ENCODE assay signal across 9 cellular contexts in the genomic region with DNA sequence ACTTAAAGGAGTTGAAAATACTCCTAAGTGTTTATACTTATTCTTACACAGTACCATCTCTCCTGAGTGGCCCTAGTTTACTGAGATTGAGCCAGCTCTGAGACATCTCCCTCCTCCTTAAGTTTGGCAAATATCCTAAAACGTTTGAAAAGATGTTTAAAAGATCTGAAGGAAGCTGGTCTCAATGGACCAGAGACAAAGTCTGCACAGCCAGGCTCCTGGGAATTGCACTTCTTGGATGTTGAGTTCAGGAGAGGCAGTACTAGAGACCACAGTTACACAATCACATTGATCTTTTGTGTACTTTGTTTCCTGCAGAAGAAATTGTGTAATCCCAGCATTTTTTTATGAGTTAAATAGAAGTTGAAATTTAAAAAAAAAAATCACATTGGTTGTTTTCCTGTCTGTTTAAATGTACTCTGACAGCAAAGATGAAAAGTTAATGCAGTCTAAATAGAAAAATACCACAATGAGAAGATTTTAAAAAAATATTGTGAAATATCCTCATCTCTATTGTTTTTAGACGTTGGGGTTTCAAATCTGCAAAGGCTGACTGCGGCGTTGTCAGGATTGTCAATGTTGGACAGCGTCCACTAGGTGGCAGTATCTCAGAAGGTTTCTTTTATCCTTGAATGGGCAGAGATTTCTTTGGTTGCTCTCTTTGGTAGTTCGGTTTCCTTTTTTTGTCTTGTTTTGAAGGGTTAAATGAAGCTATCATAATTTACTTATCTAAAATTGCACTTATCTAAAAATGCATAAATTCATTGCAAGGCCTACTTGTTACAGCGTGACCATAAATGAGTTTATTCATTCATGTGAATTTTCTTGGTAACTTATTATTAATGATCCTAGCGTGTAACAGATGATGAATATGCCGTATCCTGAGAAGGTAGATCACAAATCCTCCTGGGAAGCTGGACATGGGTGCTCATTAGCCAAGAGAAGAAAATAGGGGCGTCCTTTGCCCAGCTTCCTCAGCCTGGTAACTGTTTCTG. TPM values are rescaled to one million over a fixed set of nuclear protein-coding genes. Genes with fewer than 3 reads are reported as not detected.
DNase-seq lines count a peak whose midpoint lies in the region; ATAC-seq lines count a peak whose summit lies in the region.
"Had no signal": no experiment of that assay in that cellular context is flagged by ENCODE, and none has a peak within 500 bp of the region (broad histone marks: within the 10 kb centered on the region; RNA-seq: fewer than 3 reads in every experiment).

No MANE protein-coding gene starts in this region.

- CTCF ChIA-PET in activated CD4-positive, alpha-beta T cell treated with anti-CD3 and anti-CD28 coated beads, Interleukin-2, amount 10 ng/mL, durations not matched to agents 7 days and 5 days (lab: Charles Lee), result interaction anchor here (0.9 to 1.5 kb wide), 2 partner anchors 18 to 329 kb away, joined by 3 read pairs; no protein-coding TSS in a partner anchor

- peak; percentile 33 for DNase-seq in DMS153 (lab: John Stamatoyannopoulos, UW)
- DNase-seq in NCI-H345 treated with DMSO at 0.1 percent for 48 hours (lab: John Stamatoyannopoulos, UW; ENCODE audit: unreplicated experiment), result peak; percentile 29
- DNase-seq in activated CD4-positive, alpha-beta T cell treated with anti-CD3 and anti-CD28 coated beads, Interleukin-2, amount 10 ng/mL, durations not matched to agents 7 days and 5 days, result peak; percentile 69
- peak; percentile 8 for DNase-seq in effector CD8-positive, alpha-beta T cell (lab: John Stamatoyannopoulos, UW)
- DNase-seq in medulla oblongata (ENCODE audit: extremely low spot score), result peak; percentile 87
- peak; percentile 10 to 17 for DNase-seq in stimulated activated CD8-positive, alpha-beta memory T cell treated with anti-CD3 and anti-CD28 coated beads, Interleukin-7, amount 100 ng/mL, for 1 hour (ENCODE audit: low read depth in 2 of 2)
- DNase-seq: activated naive CD8-positive, alpha-beta T cell treated with anti-CD3 and anti-CD28 coated beads, Interleukin-2, amount 10 ng/mL, durations not matched to agents 7 days and 5 days had no signal

- no peak overlapping the region for H3K27ac Mint-ChIP-seq in activated CD4-positive, alpha-beta T cell treated with anti-CD3 and anti-CD28 coated beads, Interleukin-2, amount 10 ng/mL, durations not matched to agents 7 days and 5 days
- H3K27ac Mint-ChIP-seq: activated naive CD8-positive, alpha-beta T cell treated with anti-CD3 and anti-CD28 coated beads, Interleukin-2, amount 10 ng/mL, durations not matched to agents 7 days and 5 days had no signal

- H3K36me3 Mint-ChIP-seq in activated CD4-positive, alpha-beta T cell treated with anti-CD3 and anti-CD28 coated beads, Interleukin-2, amount 10 ng/mL, durations not matched to agents 7 days and 5 days (ENCODE audit: low read depth), result no peaks in the 10 kb centered on the region
- H3K36me3 Mint-ChIP-seq: activated naive CD8-positive, alpha-beta T cell treated with anti-CD3 and anti-CD28 coated beads, Interleukin-2, amount 10 ng/mL, durations not matched to agents 7 days and 5 days had no signal

- peaks cover 3% of the 10 kb centered on the region for H3K4me1 Mint-ChIP-seq in activated CD4-positive, alpha-beta T cell treated with anti-CD3 and anti-CD28 coated beads, Interleukin-2, amount 10 ng/mL, durations not matched to agents 7 days and 5 days
- H3K4me1 Mint-ChIP-seq: activated naive CD8-positive, alpha-beta T cell treated with anti-CD3 and anti-CD28 coated beads, Interleukin-2, amount 10 ng/mL, durations not matched to agents 7 days and 5 days had no signal

- POLR2A ChIA-PET in activated CD4-positive, alpha-beta T cell treated with anti-CD3 and anti-CD28 coated beads, Interleukin-2, amount 10 ng/mL, durations not matched to agents 7 days and 5 days (lab: Charles Lee), result no interaction called here

- H3K9me3 Mint-ChIP-seq in activated CD4-positive, alpha-beta T cell treated with anti-CD3 and anti-CD28 coated beads, Interleukin-2, amount 10 ng/mL, durations not matched to agents 7 days and 5 days, result no peaks in the 10 kb centered on the region
- H3K9me3 Mint-ChIP-seq: activated naive CD8-positive, alpha-beta T cell treated with anti-CD3 and anti-CD28 coated beads, Interleukin-2, amount 10 ng/mL, durations not matched to agents 7 days and 5 days had no signal

- ATAC-seq in HG02759 (IDR thresholded peaks at IDR 0.05; ENCODE audit: unreplicated experiment) (peak; percentile 70), GM18858 (IDR thresholded peaks at IDR 0.05; ENCODE audit: unreplicated experiment) (no peak)

- H3K4me3 Mint-ChIP-seq in activated CD4-positive, alpha-beta T cell treated with anti-CD3 and anti-CD28 coated beads, Interleukin-2, amount 10 ng/mL, durations not matched to agents 7 days and 5 days, result no peak overlapping the region
- H3K4me3 Mint-ChIP-seq: activated naive CD8-positive, alpha-beta T cell treated with anti-CD3 and anti-CD28 coated beads, Interleukin-2, amount 10 ng/mL, durations not matched to agents 7 days and 5 days had no signal

- H3K27me3 Mint-ChIP-seq in activated CD4-positive, alpha-beta T cell treated with anti-CD3 and anti-CD28 coated beads, Interleukin-2, amount 10 ng/mL, durations not matched to agents 7 days and 5 days, result no peaks in the 10 kb centered on the region

RNA-seq across cellular contexts. Expression of a gene that starts 20.9 kb away (rescaled TPM):
- under 1 TPM; 0.77 to 0.87 TPM for total RNA-seq in activated CD4-positive, alpha-beta T cell treated with anti-CD3 and anti-CD28 coated beads, Interleukin-2, amount 10 ng/mL, durations not matched to agents 7 days and 5 days
- total RNA-seq: activated naive CD8-positive, alpha-beta T cell treated with anti-CD3 and anti-CD28 coated beads, Interleukin-2, amount 10 ng/mL, durations not matched to agents 7 days and 5 days had no signal

Comparison
In these comparisons a context has a peak if more than half of its experiments do, and no peak if none do; other contexts are left out.
1. DNase-seq: peak in every context shown above with its lines; median percentile 87 in medulla oblongata; 69 in activated CD4-positive, alpha-beta T cell treated with anti-CD3 and anti-CD28 coated beads, Interleukin-2, amount 10 ng/mL, durations not matched to agents 7 days and 5 days; 33 in DMS153; 29 in NCI-H345 treated with DMSO at 0.1 percent for 48 hours; 14 in stimulated activated CD8-positive, alpha-beta memory T cell treated with anti-CD3 and anti-CD28 coated beads, Interleukin-7, amount 100 ng/mL, for 1 hour; 8 in effector CD8-positive, alpha-beta T cell.